In the genomic region with DNA sequence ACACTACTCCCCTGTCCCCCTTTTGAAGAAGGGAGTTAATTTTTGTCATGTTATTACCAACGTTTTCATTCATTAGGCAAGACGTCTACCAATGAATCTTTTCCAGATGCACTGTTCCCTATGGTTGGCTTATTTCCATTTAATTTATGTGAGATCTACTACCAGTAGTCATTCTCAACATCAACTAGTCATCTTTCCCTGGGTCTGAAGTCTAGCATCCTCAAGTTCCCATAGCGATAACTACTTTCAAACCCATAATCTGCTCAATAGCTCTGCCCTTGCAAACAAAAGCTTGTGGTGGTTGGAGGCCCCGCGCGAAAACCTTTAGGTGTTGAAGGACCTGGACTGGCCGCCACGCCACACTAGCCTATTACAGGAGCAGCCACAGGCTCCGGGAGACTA, we compare ENCODE assay signal across 8 cellular contexts. TPM values are rescaled to one million over a fixed set of nuclear protein-coding genes. Genes with fewer than 3 reads are reported as not detected.
DNase-seq lines count a peak whose midpoint lies in the region; ATAC-seq and TF ChIP-seq lines count a peak whose summit lies in the region.

No MANE protein-coding gene starts in this region.

- in situ Hi-C loops in ACHN (cut with HindIII; ENCODE audit: low pct_ligation_motif_present, low pct_unique_long_range_greater_than_20kb, low sequenced_read_pairs): no loop called here

- TSS peak; percentile 38 for BruUV-seq in PC-9 (replicated peaks; lab: Mats Ljungman, UMichigan)

- H3K27ac ChIP-seq in PC-9 (peak overlapping the region; percentile 82), ectodermal cell (ENCODE audit: insufficient read depth, low read depth, low read length, poor library complexity, severe bottlenecking) (peak overlapping the region; percentile 86)

- ATAC-seq in GM19023 (IDR thresholded peaks at IDR 0.05; ENCODE audit: unreplicated experiment) (peak; percentile 17), natural killer cell (no peak), GM21423 (IDR thresholded peaks at IDR 0.05; ENCODE audit: unreplicated experiment) (no peak)

- DNase-seq in AG08395 (ENCODE audit: low spot score): peak; percentile 52
- peak in 1 of 2 experiments; percentile 57 for DNase-seq in PC-9
- no peak for DNase-seq in natural killer cell
- no peak for DNase-seq in ACHN
- no peak for DNase-seq in DMS 273 (lab: John Stamatoyannopoulos, UW; ENCODE audit: unreplicated experiment)

- H3K4me1 Mint-ChIP-seq in natural killer cell: peaks cover 26 to 28% of the 10 kb centered on the region in 2 donors

- peaks cover 1% of the 10 kb centered on the region; the same call in 1 of the 2 replicates for H4K20me1 ChIP-seq in PC-9 (ENCODE audit: insufficient read depth)

- no peak for TF ChIP-seq CTCF in PC-9 (conservative IDR thresholded peaks at IDR 0.05)
- TF ChIP-seq CTCF in natural killer cell (IDR thresholded peaks at IDR 0.05): no peak

- H3K9me3 Mint-ChIP-seq in natural killer cell: no peaks in the 10 kb centered on the region

- H3K4me1 ChIP-seq in PC-9 (replicated peaks; ENCODE audit: insufficient read depth): peaks cover 18% of the 10 kb centered on the region; the same call in 1 of the 2 replicates
- H3K4me1 ChIP-seq in ectodermal cell (ENCODE audit: control insufficient read depth, insufficient read depth, low read length): peaks cover 4% of the 10 kb centered on the region

- peaks cover 87% of the 10 kb centered on the region for H3K79me2 ChIP-seq in PC-9 (ENCODE audit: low read depth)

- H3K27ac Mint-ChIP-seq in natural killer cell: peak overlapping the region; percentile 89 to 91

- H3K27me3 ChIP-seq in PC-9 (ENCODE audit: insufficient read depth, low read depth) (no peaks in the 10 kb centered on the region), ectodermal cell (ENCODE audit: control insufficient read depth, insufficient read depth, low read length, poor library complexity, severe bottlenecking) (no peaks in the 10 kb centered on the region)

- peak overlapping the region; percentile 98 for H3K4me3 ChIP-seq in PC-9
- H3K4me3 ChIP-seq in ectodermal cell (ENCODE audit: insufficient read depth, low read depth, low read length): peak overlapping the region; percentile 81

- H3F3A ChIP-seq in PC-9 (ENCODE audit: insufficient read depth, low read depth): peaks cover 15% of the 10 kb centered on the region

- H2AFZ ChIP-seq in PC-9: peak overlapping the region; percentile 76

- H3K4me3 Mint-ChIP-seq in natural killer cell: peak overlapping the region; percentile 97

- no peaks in the 10 kb centered on the region for H3K36me3 Mint-ChIP-seq in natural killer cell

- no peaks in the 10 kb centered on the region for H3K27me3 Mint-ChIP-seq in natural killer cell (ENCODE audit: low read depth in 2 of 2)

- H3K9me3 ChIP-seq in PC-9 (ENCODE audit: insufficient read depth, low read depth) (no peaks in the 10 kb centered on the region), ectodermal cell (ENCODE audit: control insufficient read depth, low read length) (no peaks in the 10 kb centered on the region)

- POLR2A ChIA-PET in PC-9 (lab: Charles Lee; ENCODE audit: unreplicated experiment): interaction anchor here (0.5 to 0.7 kb wide), 2 partner anchors 25 to 48 kb away, joined by 3 to 4 read pairs; a partner anchor contains a TSS

- H3K4me2 ChIP-seq in PC-9: peak overlapping the region; percentile 97

- WGBS in ectodermal cell, 2 experiments: 0 to 1% methylated on average over 8 to 9 of the region's 9 CpGs

- CTCF ChIA-PET in PC-9 (lab: Charles Lee): no interaction called here

- H3K9me2 ChIP-seq in PC-9 (ENCODE audit: insufficient read depth): no peaks in the 10 kb centered on the region

- intact Hi-C loops in PC-9 (cut with micrococcal nuclease; ENCODE audit: unreplicated experiment) (loop anchor here (2.0 kb wide), 1 partner anchor 24 kb away; no protein-coding TSS in a partner anchor), natural killer cell (cut with micrococcal nuclease) (loop anchor here (2.0 kb wide), 1 partner anchor 486 kb away; a partner anchor contains a TSS)

- no peaks in the 10 kb centered on the region for H3K36me3 ChIP-seq in PC-9 (ENCODE audit: low read depth)
- H3K36me3 ChIP-seq in ectodermal cell (ENCODE audit: control insufficient read depth, insufficient read depth, low read length): no peaks in the 10 kb centered on the region

RNA-seq across cellular contexts. Expression of a gene that starts 0.8 kb away (rescaled TPM):
- 21.3 and 22.5 TPM in 2 replicates for total RNA-seq in PC-9 (2021)
- 60.5 TPM for polyA plus RNA-seq in ectodermal cell (2013, experiment 1 of 4)
- polyA plus RNA-seq in ectodermal cell (2013, experiment 2 of 4): 62.5 TPM
- 43.1 TPM for polyA plus RNA-seq in ectodermal cell (2013, experiment 3 of 4)
- polyA plus RNA-seq in ectodermal cell (2013, experiment 4 of 4): 44.2 TPM
- 1 to 10 TPM; 4.3 to 8.9 (median 6.2) TPM for total RNA-seq in natural killer cell

RNA-seq across cellular contexts. Expression of a gene that starts 1.5 kb away (rescaled TPM):
- 78.6 and 106 TPM in 2 replicates for total RNA-seq in PC-9 (2021)
- polyA plus RNA-seq in ectodermal cell (2013, experiment 1 of 4): 396 TPM
- polyA plus RNA-seq in ectodermal cell (2013, experiment 2 of 4): 409 TPM
- polyA plus RNA-seq in ectodermal cell (2013, experiment 3 of 4): 272 TPM
- 303 TPM for polyA plus RNA-seq in ectodermal cell (2013, experiment 4 of 4)
- 10 to 100 TPM; 15.8 to 20.0 (median 17.6) TPM for total RNA-seq in natural killer cell

RNA-seq across cellular contexts. Expression of a gene that starts 32.8 kb away (rescaled TPM):
- total RNA-seq in PC-9 (2021) (72.8 and 92.4 TPM in 2 replicates), natural killer cell (100 to 1,000 TPM; 102 to 131 (median 120) TPM)
- polyA plus RNA-seq in ectodermal cell (2013, experiment 1 of 4): 129 TPM
- 131 TPM for polyA plus RNA-seq in ectodermal cell (2013, experiment 2 of 4)
- polyA plus RNA-seq in ectodermal cell (2013, experiment 3 of 4): 103 TPM
- 114 TPM for polyA plus RNA-seq in ectodermal cell (2013, experiment 4 of 4)

RNA-seq across cellular contexts. Expression of a gene that starts 47.3 kb away (rescaled TPM):
- total RNA-seq in PC-9 (2021): 10.2 and 11.5 TPM in 2 replicates
- polyA plus RNA-seq in ectodermal cell (2013, experiment 1 of 4): 18.4 TPM
- 21.5 TPM for polyA plus RNA-seq in ectodermal cell (2013, experiment 2 of 4)
- 16.7 TPM for polyA plus RNA-seq in ectodermal cell (2013, experiment 3 of 4)
- polyA plus RNA-seq in ectodermal cell (2013, experiment 4 of 4): 20.7 TPM
- 10 to 100 TPM in 1 of 3 donors, 1 to 10 TPM in 2; 9.5 to 14.2 (median 9.6) TPM for total RNA-seq in natural killer cell
